ENCODE assay signal across 31 cellular contexts in genomic region chr2:202450785-202451184, GRCh38.
A peak's percentile ranks its signal among the peaks of the same experiment; 100 is the strongest.
DNase-seq lines count a peak whose midpoint lies in the region; ATAC-seq, FAIRE-seq and TF ChIP-seq lines count a peak whose summit lies in the region.
"Had no signal": no experiment of that assay in that cellular context is flagged by ENCODE, and none has a peak within 500 bp of the region (broad histone marks: within the 10 kb centered on the region; RNA-seq: fewer than 3 reads in every experiment).

No MANE protein-coding gene starts in this region.

- no peak overlapping the region for H3K9ac ChIP-seq in SK-N-SH
- no peak overlapping the region for H3K9ac ChIP-seq in HepG2 (ENCODE audit: insufficient read depth, low read depth, low read length)
- H3K9ac ChIP-seq in smooth muscle cell (ENCODE audit: low read depth) = no peak overlapping the region

- FAIRE-seq in HepG2 (lab: Jason Lieb, UNC) = no peak
- FAIRE-seq: GM12878 had no signal

- H3K79me2 ChIP-seq in SK-N-SH (ENCODE audit: insufficient read depth) (peaks cover 100% of the 10 kb centered on the region), HepG2 (ENCODE audit: insufficient read depth, low read length) (no peaks in the 10 kb centered on the region), smooth muscle cell (ENCODE audit: low read depth) (peaks cover 97% of the 10 kb centered on the region)

- TF ChIP-seq POLR2A in HepG2 (IDR thresholded peaks at IDR 0.05; ENCODE audit: insufficient read depth in 1 of 2, low read depth in 2 of 2, low read length in 2 of 2) = no peak

- CTCF ChIA-PET in SK-N-SH (lab: Yijun Ruan, JAX) = no interaction called here
- CTCF ChIA-PET in HepG2 (lab: Yijun Ruan, JAX; ENCODE audit: low intra/inter-chr PET ratio, low total read pairs) = no interaction called here

- TF ChIP-seq EP300 in SK-N-SH (IDR thresholded peaks at IDR 0.05; ENCODE audit: borderline replicate concordance in 1 of 2, low read depth in 1 of 2, low read length in 1 of 2) (no peak), HepG2 (IDR thresholded peaks at IDR 0.05; ENCODE audit: low read depth in 2 of 2, low read length in 2 of 2) (no peak), HepG2 (CRISPR knock-in tag; IDR thresholded peaks at IDR 0.05; ENCODE audit: borderline replicate concordance) (no peak)

- in situ Hi-C loops in HepG2 (cut with HindIII; ENCODE audit: extremely low pct_ligation_motif_present, low pct_unique_long_range_greater_than_20kb) = no loop called here

- H3K9me2 ChIP-seq in SK-N-SH = no peaks in the 10 kb centered on the region

- H3K27me3 ChIP-seq in SK-N-SH (ENCODE audit: insufficient read depth) = no peaks in the 10 kb centered on the region
- no peaks in the 10 kb centered on the region for H3K27me3 ChIP-seq in HepG2 (ENCODE audit: control insufficient read depth in 1 of 2, insufficient read depth in 2 of 2, low read length in 2 of 2)
- no peaks in the 10 kb centered on the region for H3K27me3 ChIP-seq in aorta (ENCODE audit: control insufficient read depth in 1 of 2, insufficient read depth in 2 of 2, low read length in 1 of 2)
- H3K27me3 ChIP-seq in smooth muscle cell (ENCODE audit: low read depth) = no peaks in the 10 kb centered on the region
- H3K27me3 ChIP-seq: brain microvascular endothelial cell, colonic mucosa, esophagus muscularis mucosa, spleen, thyroid gland had no signal

- H3F3A ChIP-seq in SK-N-SH (replicated peaks; ENCODE audit: insufficient read depth) (peaks cover 4% of the 10 kb centered on the region), smooth muscle cell (ENCODE audit: low read depth) (peaks cover 4% of the 10 kb centered on the region)

- H3K4me2 ChIP-seq in SK-N-SH (no peak overlapping the region), HepG2 (ENCODE audit: low read depth, low read length) (no peak overlapping the region), smooth muscle cell (no peak overlapping the region)
- H3K4me2 ChIP-seq: GM23338 had no signal

- no TSS peak for BruUV-seq in HepG2 (replicated peaks; lab: Mats Ljungman, UMichigan)

- H4K20me1 ChIP-seq in SK-N-SH (ENCODE audit: insufficient read depth) (peaks cover 42% of the 10 kb centered on the region), HepG2 (ENCODE audit: insufficient read depth, low read length) (no peaks in the 10 kb centered on the region), smooth muscle cell (ENCODE audit: low read depth) (peaks cover 99% of the 10 kb centered on the region)

- ATAC-seq in SK-N-SH treated with all-trans-retinoic acid at 6 μM for 48 hours (no peak), HepG2 (peak; percentile 58), aorta (ENCODE audit: low FRiP score) (peak; percentile 22)
- ATAC-seq: activated naive CD4-positive, alpha-beta T cell treated with anti-CD3 and anti-CD28 coated beads, Interleukin-2, amount 50 U/mL, for 72 hours; effector memory CD8-positive, alpha-beta T cell; GM12878; GM23338; stimulated activated naive CD8-positive, alpha-beta T cell treated with anti-CD3 and anti-CD28 coated beads, Interleukin-15, Interleukin-2, amounts not matched to agents 100 U/mL and 50 U/mL, for 24 hours had no signal

- H3K9me3 ChIP-seq in SK-N-SH = no peaks in the 10 kb centered on the region
- no peaks in the 10 kb centered on the region for H3K9me3 ChIP-seq in HepG2 (ENCODE audit: low read length)
- H3K9me3 ChIP-seq in aorta (ENCODE audit: control insufficient read depth, low read length) = no peaks in the 10 kb centered on the region
- no peaks in the 10 kb centered on the region for H3K9me3 ChIP-seq in smooth muscle cell (replicated peaks; ENCODE audit: low read depth)
- H3K9me3 ChIP-seq: colonic mucosa, esophagus muscularis mucosa, spleen, thyroid gland had no signal

- TF ChIP-seq CTCF in SK-N-SH (IDR thresholded peaks at IDR 0.05) = no peak
- TF ChIP-seq CTCF in fibroblast of the aortic adventitia (IDR thresholded peaks at IDR 0.05; ENCODE audit: insufficient read depth, low read length) = no peak
- TF ChIP-seq CTCF in HepG2 (CRISPR knock-in tag; IDR thresholded peaks at IDR 0.05) = no peak
- no peak for TF ChIP-seq CTCF in smooth muscle cell (IDR thresholded peaks at IDR 0.05; ENCODE audit: borderline replicate concordance, insufficient read depth, poor library complexity, severe bottlenecking)

- H3K36me3 ChIP-seq in SK-N-SH (replicated peaks in 1 of 2; ENCODE audit: control insufficient read depth in 1 of 2, insufficient read depth in 2 of 2, low read length in 1 of 2) (no peaks in the 10 kb centered on the region), HepG2 (replicated peaks in 1 of 2; ENCODE audit: control insufficient read depth in 1 of 2, insufficient read depth in 2 of 2, low read length in 2 of 2) (no peaks in the 10 kb centered on the region; a peak in 1 of 5 replicates), aorta (ENCODE audit: control insufficient read depth in 1 of 2, insufficient read depth in 2 of 2, low read length in 1 of 2) (no peaks in the 10 kb centered on the region), smooth muscle cell (ENCODE audit: low read depth) (no peaks in the 10 kb centered on the region)
- H3K36me3 ChIP-seq: brain microvascular endothelial cell, colonic mucosa, esophagus muscularis mucosa, spleen, thyroid gland had no signal

- DNase-seq in SK-N-SH (no peak), fibroblast of the aortic adventitia (ENCODE audit: low read depth) (peak; percentile 83), HepG2 (ENCODE audit: low spot score) (peak; percentile 16), aorta (no peak), GM19240 (ENCODE audit: insufficient read length, low spot score) (no peak), NCI-H2196 (lab: John Stamatoyannopoulos, UW; ENCODE audit: unreplicated experiment) (no peak), smooth muscle cell (lab: John Stamatoyannopoulos, UW; ENCODE audit: unreplicated experiment) (no peak)
- DNase-seq: activated CD4-positive, alpha-beta T cell treated with anti-CD3 and anti-CD28 coated beads for 4 hours; AML-193; brain microvascular endothelial cell; colonic mucosa; DMS79 treated with DMSO at 0.1 percent for 48 hours; effector memory CD8-positive, alpha-beta T cell; glutamatergic neuron; Kasumi-1; NCI-H1048; NCI-H187; NCI-H2227 treated with DMSO at 0.1 percent for 48 hours; OCI-M1; SHP77; spleen; stimulated activated CD4-positive, alpha-beta T cell treated with anti-CD3 and anti-CD28 coated beads, Interleukin-4, amount 100 ng/mL, for 1 hour; stimulated activated naive CD8-positive, alpha-beta T cell treated with anti-CD3 and anti-CD28 coated beads, Interleukin-15, Interleukin-2, amounts not matched to agents 100 U/mL and 50 U/mL, for 24 hours; T-helper 1 cell; thyroid gland had no signal

- POLR2A ChIA-PET in SK-N-SH (lab: Yijun Ruan, JAX) = no interaction called here
- POLR2A ChIA-PET in HepG2 (lab: Yijun Ruan, JAX) = no interaction called here

- no peak overlapping the region for H2AFZ ChIP-seq in SK-N-SH (ENCODE audit: low read depth)
- H2AFZ ChIP-seq in HepG2 (ENCODE audit: low read length) = no peak overlapping the region
- H2AFZ ChIP-seq in smooth muscle cell (ENCODE audit: low read depth) = no peak overlapping the region
- H2AFZ ChIP-seq: GM23338 had no signal

- H3K4me3 ChIP-seq in SK-N-SH (ENCODE audit: low read depth in 2 of 2, low read length in 1 of 2) = no peak overlapping the region
- H3K4me3 ChIP-seq in fibroblast of the aortic adventitia (ENCODE audit: low read depth, low read length) = no peak overlapping the region
- H3K4me3 ChIP-seq in HepG2 (replicated peaks in 1 of 3; ENCODE audit: insufficient read depth in 1 of 3, low read depth in 2 of 3, low read length in 3 of 3) = no peak overlapping the region
- no peak overlapping the region for H3K4me3 ChIP-seq in aorta (ENCODE audit: low read length in 2 of 2)
- no peak overlapping the region for H3K4me3 ChIP-seq in smooth muscle cell
- H3K4me3 ChIP-seq: colonic mucosa, esophagus muscularis mucosa, GM12878, GM23338, spleen, thyroid gland had no signal

- no peak overlapping the region for H3K27ac ChIP-seq in SK-N-SH (ENCODE audit: low read depth in 2 of 2, low read length in 1 of 2)
- H3K27ac ChIP-seq in HepG2 (ENCODE audit: extremely low read length, insufficient read depth, low read length) = no peak overlapping the region
- H3K27ac ChIP-seq in aorta (ENCODE audit: low read depth in 1 of 2, low read length in 2 of 2) = no peak overlapping the region
- no peak overlapping the region for H3K27ac ChIP-seq in smooth muscle cell (ENCODE audit: low read depth)
- H3K27ac ChIP-seq: 22Rv1, brain microvascular endothelial cell, colonic mucosa, spleen, thyroid gland had no signal

- TF ChIP-seq RAD21 in SK-N-SH (IDR thresholded peaks at IDR 0.05; ENCODE audit: low read length) (no peak), HepG2 (CRISPR knock-in tag; IDR thresholded peaks at IDR 0.05) (no peak)

- no peaks in the 10 kb centered on the region for H3K4me1 ChIP-seq in SK-N-SH (ENCODE audit: control insufficient read depth in 1 of 2, insufficient read depth in 2 of 2, low read depth in 1 of 2, low read length in 1 of 2)
- H3K4me1 ChIP-seq in HepG2 (ENCODE audit: insufficient read depth, low read length) = peaks cover 11% of the 10 kb centered on the region
- peaks cover 0 to 5% of the 10 kb centered on the region in 2 donors for H3K4me1 ChIP-seq in aorta (ENCODE audit: control insufficient read depth in 1 of 2, insufficient read depth in 2 of 2, low read length in 2 of 2)
- no peaks in the 10 kb centered on the region for H3K4me1 ChIP-seq in smooth muscle cell (ENCODE audit: low read depth)
- H3K4me1 ChIP-seq: colonic mucosa, thyroid gland had no signal

- intact Hi-C loops in HepG2 (cut with micrococcal nuclease; ENCODE audit: unreplicated experiment) (no loop called here), aorta (cut with DNase I) (no loop called here)

TF ChIP-seq in SK-N-SH treated with all-trans-retinoic acid at 6 μM for 48 hours, 23 proteins besides CTCF, POLR2A, EP300 and RAD21:
- TF ChIP-seq ISL1 (CRISPR knock-in tag; IDR thresholded peaks at IDR 0.05) = peak; percentile 35; the same call in 1 of the 2 replicates
- TF ChIP-seq ESRRG (CRISPR knock-in tag; IDR thresholded peaks at IDR 0.05) = no peak

TF ChIP-seq in SK-N-SH, 30 proteins besides CTCF, POLR2A, EP300 and RAD21 (continues in another document):
- no peak for TF ChIP-seq TAF1 (IDR thresholded peaks at IDR 0.05; ENCODE audit: borderline replicate concordance, low read depth, low read length)

TF ChIP-seq in HepG2, 621 proteins besides CTCF, POLR2A, EP300 and RAD21:
- no peak for TF ChIP-seq ZNF367 (CRISPR knock-in tag; IDR thresholded peaks at IDR 0.05; ENCODE audit: borderline replicate concordance)
- TF ChIP-seq RARG (CRISPR knock-in tag; IDR thresholded peaks at IDR 0.05; ENCODE audit: low read depth) = no peak
- TF ChIP-seq SETDB1 (CRISPR knock-in tag; IDR thresholded peaks at IDR 0.05; ENCODE audit: borderline replicate concordance) = no peak
- no peak for TF ChIP-seq ARNT2 (CRISPR knock-in tag; IDR thresholded peaks at IDR 0.05; ENCODE audit: low read depth)
- TF ChIP-seq FOXA1 (IDR thresholded peaks at IDR 0.05) = no peak
- TF ChIP-seq FOXA1 (CRISPR knock-in tag; IDR thresholded peaks at IDR 0.05) = peak; percentile 37; the same call in 1 of the 2 replicates

Comparison
In these comparisons a context has a peak if more than half of its experiments do, and no peak if none do; other contexts are left out.
1. DNase-seq: peak in fibroblast of the aortic adventitia (single experiment) and HepG2 (single experiment); none in SK-N-SH (single experiment), aorta (0 of 2), GM19240 (single experiment), NCI-H2196 (single experiment) and smooth muscle cell (single experiment).